In the genomic region with DNA sequence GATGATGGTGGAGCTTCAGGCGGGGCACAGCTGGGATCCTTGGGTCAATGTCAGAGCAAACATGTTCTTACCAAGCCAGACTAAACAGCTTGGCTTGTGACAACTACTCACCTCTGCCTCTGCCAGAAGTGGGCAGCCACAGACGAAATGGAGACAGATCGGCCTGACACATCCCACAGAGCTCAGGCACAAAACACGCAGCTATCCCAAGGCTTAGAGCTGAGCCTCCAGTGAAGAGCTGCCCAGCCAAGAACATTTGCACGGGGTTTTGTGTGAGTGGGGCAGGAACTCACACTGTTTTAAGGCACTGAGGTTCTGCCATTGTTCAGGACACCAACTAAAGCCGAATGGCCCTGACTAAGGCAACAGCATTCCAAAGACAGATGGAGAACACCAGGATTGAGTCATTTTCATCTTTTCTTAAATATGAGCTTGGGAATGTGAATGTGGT, we compare ENCODE assay signal across 10 cellular contexts. TPM values are rescaled to one million over a fixed set of nuclear protein-coding genes. Genes with fewer than 3 reads are reported as not detected.
DNase-seq lines count a peak whose midpoint lies in the region; ATAC-seq and TF ChIP-seq lines count a peak whose summit lies in the region.
"Had no signal": no experiment of that assay in that cellular context is flagged by ENCODE, and none has a peak within 500 bp of the region (broad histone marks: within the 10 kb centered on the region; RNA-seq: fewer than 3 reads in every experiment).

No MANE protein-coding gene starts in this region.

- peaks cover 36% of the 10 kb centered on the region for H3K4me1 ChIP-seq in upper lobe of right lung

- H3K9me3 ChIP-seq in upper lobe of right lung: no peaks in the 10 kb centered on the region

- intact Hi-C loops in dorsolateral prefrontal cortex (cut with DNase I): no loop called here
- intact Hi-C loops in upper lobe of right lung (cut with DNase I): no loop called here

- H3K27me3 Mint-ChIP-seq in mesothelial cell of epicardium (ENCODE audit: low read depth): no peaks in the 10 kb centered on the region

- H3K4me1 Mint-ChIP-seq in mesothelial cell of epicardium: peaks cover 50% of the 10 kb centered on the region
- H3K4me1 Mint-ChIP-seq: naive B cell had no signal

- DNase-seq in NCI-H510A (lab: John Stamatoyannopoulos, UW) (peak; percentile 34), NCI-H510A treated with DMSO at 0.1 percent for 48 hours (lab: John Stamatoyannopoulos, UW) (no peak), dorsolateral prefrontal cortex (peak in 7 of 10 donors; percentile 8 to 51 (median 39)), mesothelial cell of epicardium (ENCODE audit: low spot score in 2 of 2, unreplicated experiment in 2 of 2) (no peak), upper lobe of right lung (no peak), DMS53 treated with DMSO at 0.1 percent for 48 hours (lab: John Stamatoyannopoulos, UW; ENCODE audit: unreplicated experiment) (no peak)
- DNase-seq in stimulated activated naive CD8-positive, alpha-beta T cell treated with anti-CD3 and anti-CD28 coated beads, Interleukin-15, Interleukin-2, amounts not matched to agents 100 U/mL and 50 U/mL, for 24 hours: no peak
- DNase-seq: activated T-cell treated with anti-CD3 and anti-CD28 coated beads for 4 hours, naive B cell had no signal

- peaks cover 34% of the 10 kb centered on the region for H3K36me3 Mint-ChIP-seq in mesothelial cell of epicardium
- H3K36me3 Mint-ChIP-seq: naive B cell had no signal

- H3K4me3 ChIP-seq in dorsolateral prefrontal cortex (no peak overlapping the region), upper lobe of right lung (no peak overlapping the region)

- H3K27ac ChIP-seq in dorsolateral prefrontal cortex: peak overlapping the region in 11 of 59 donors; percentile 9 to 58 (median 38)
- H3K27ac ChIP-seq in upper lobe of right lung: peak overlapping the region; percentile 70

- no peak for TF ChIP-seq CTCF in dorsolateral prefrontal cortex (IDR thresholded peaks at IDR 0.05 in 54 of 56, conservative IDR thresholded peaks at IDR 0.05 in 2 of 56; ENCODE audit: low read depth in 1 of 56, partially characterized antibody in 56 of 56)
- no peak for TF ChIP-seq CTCF in mesothelial cell of epicardium (IDR thresholded peaks at IDR 0.05; ENCODE audit: unreplicated experiment)
- no peak for TF ChIP-seq CTCF in upper lobe of right lung (IDR thresholded peaks at IDR 0.05)

- H3K36me3 ChIP-seq in upper lobe of right lung: no peaks in the 10 kb centered on the region

- H3K27ac Mint-ChIP-seq in mesothelial cell of epicardium: peak overlapping the region; percentile 95

- peaks cover 24% of the 10 kb centered on the region for H3K9me3 Mint-ChIP-seq in mesothelial cell of epicardium

- ATAC-seq in upper lobe of right lung (no peak), GM18867 (IDR thresholded peaks at IDR 0.05; ENCODE audit: unreplicated experiment) (no peak)
- ATAC-seq in stimulated activated naive CD8-positive, alpha-beta T cell treated with anti-CD3 and anti-CD28 coated beads, Interleukin-15, Interleukin-2, amounts not matched to agents 100 U/mL and 50 U/mL, for 24 hours: no peak

- no peak overlapping the region for H3K4me3 Mint-ChIP-seq in mesothelial cell of epicardium
- H3K4me3 Mint-ChIP-seq: naive B cell had no signal

- H3K27me3 ChIP-seq in dorsolateral prefrontal cortex (peaks cover 0 to 21% (median 0%) of the 10 kb centered on the region in 45 donors), upper lobe of right lung (no peaks in the 10 kb centered on the region)

RNA-seq across cellular contexts. Expression of a gene that starts 12.8 kb away (rescaled TPM):
- total RNA-seq in dorsolateral prefrontal cortex: 10 to 100 TPM in 91 of 120 experiments, 1 to 10 TPM in 29; 5.5 to 24.3 (median 12.2) TPM
- total RNA-seq in mesothelial cell of epicardium: 274 to 292 TPM (median 277 TPM) in 3 replicates
- total RNA-seq in upper lobe of right lung: 58.4 TPM

Comparison
In these comparisons a context has a peak if more than half of its experiments do, and no peak if none do; other contexts are left out.
1. DNase-seq: peak in NCI-H510A (single experiment) and dorsolateral prefrontal cortex (7 of 10); none in NCI-H510A treated with DMSO at 0.1 percent for 48 hours (single experiment), mesothelial cell of epicardium (0 of 2), upper lobe of right lung (single experiment), DMS53 treated with DMSO at 0.1 percent for 48 hours (single experiment) and stimulated activated naive CD8-positive, alpha-beta T cell treated with anti-CD3 and anti-CD28 coated beads, Interleukin-15, Interleukin-2, amounts not matched to agents 100 U/mL and 50 U/mL, for 24 hours (single experiment).